ENCODE assay signal across 1 cellular context in the genomic region with DNA sequence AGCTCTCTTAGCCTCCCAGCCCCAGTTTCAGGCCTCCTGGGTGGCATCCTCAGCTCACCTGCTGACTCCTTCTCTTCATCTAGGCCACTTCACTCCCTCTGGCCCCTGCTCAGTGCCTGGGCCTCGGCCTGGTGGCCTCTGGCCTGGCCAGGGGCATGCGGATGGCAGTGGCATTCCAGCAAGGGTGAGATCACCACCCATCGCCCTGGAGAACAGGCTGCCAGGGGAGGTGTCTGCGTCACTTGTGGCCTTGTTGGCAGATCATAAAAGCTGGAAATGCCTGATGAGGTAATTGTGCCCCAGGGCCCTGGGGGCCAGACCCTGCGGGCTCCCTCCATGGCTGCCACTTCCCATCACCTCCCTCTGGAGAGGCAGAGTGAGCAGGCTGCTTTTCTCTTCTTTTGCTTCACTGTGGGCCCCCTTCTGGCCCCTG.
TF ChIP-seq lines count a peak whose summit lies in the region.

No MANE protein-coding gene starts in this region.

TF ChIP-seq in HepG2, 621 proteins besides CTCF, POLR2A, EP300 and RAD21 (continued from another document):
- TF ChIP-seq, protein P1, sequence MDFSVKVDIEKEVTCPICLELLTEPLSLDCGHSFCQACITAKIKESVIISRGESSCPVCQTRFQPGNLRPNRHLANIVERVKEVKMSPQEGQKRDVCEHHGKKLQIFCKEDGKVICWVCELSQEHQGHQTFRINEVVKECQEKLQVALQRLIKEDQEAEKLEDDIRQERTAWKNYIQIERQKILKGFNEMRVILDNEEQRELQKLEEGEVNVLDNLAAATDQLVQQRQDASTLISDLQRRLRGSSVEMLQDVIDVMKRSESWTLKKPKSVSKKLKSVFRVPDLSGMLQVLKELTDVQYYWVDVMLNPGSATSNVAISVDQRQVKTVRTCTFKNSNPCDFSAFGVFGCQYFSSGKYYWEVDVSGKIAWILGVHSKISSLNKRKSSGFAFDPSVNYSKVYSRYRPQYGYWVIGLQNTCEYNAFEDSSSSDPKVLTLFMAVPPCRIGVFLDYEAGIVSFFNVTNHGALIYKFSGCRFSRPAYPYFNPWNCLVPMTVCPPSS (IDR thresholded peaks at IDR 0.05): no peak
- TF ChIP-seq MAFF (IDR thresholded peaks at IDR 0.05; ENCODE audit: low read depth, low read length) (no peak), NCOA5 (CRISPR knock-in tag; IDR thresholded peaks at IDR 0.05) (no peak), NFKB2 (CRISPR knock-in tag; IDR thresholded peaks at IDR 0.05; ENCODE audit: borderline replicate concordance) (no peak)
